ENCODE assay signal across 9 cellular contexts in the genomic region with DNA sequence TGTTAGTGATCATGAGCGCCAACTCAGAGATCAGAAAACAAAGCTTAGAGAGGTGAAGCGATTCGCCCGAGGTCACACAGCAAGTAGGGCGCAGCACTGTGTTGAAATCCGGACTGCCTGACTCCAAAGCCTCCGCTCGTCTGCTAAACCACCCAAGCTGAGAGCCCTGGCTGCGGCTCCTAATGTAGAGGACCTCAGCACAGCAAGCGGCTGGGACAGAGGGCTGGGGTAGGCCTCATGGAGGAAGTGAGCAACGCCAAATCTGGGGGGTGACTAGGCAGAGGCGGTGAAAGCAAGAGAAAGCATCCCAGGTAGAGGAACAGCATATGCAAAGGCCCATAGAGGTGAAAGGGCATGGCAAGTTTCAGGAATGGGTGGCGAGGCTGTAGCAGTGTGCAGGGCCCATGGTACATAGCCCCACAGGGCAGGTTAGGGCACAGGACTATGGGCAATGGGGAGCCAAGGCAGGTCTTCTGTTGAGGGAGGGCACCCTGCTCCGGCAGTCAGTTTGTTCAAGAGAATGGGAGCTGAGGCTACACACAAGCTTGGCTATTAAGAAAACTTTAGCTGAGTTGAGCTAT. TPM values are rescaled to one million over a fixed set of nuclear protein-coding genes. Genes with fewer than 3 reads are reported as not detected.
DNase-seq lines count a peak whose midpoint lies in the region; ATAC-seq, FAIRE-seq and TF ChIP-seq lines count a peak whose summit lies in the region.
"Had no signal": no experiment of that assay in that cellular context is flagged by ENCODE, and none has a peak within 500 bp of the region (broad histone marks: within the 10 kb centered on the region; RNA-seq: fewer than 3 reads in every experiment).

No MANE protein-coding gene starts in this region.

- peak overlapping the region; percentile 95; the same call in 1 of the 2 replicates for H2BK15ac ChIP-seq in H1 (ENCODE audit: low read length)

- no peaks in the 10 kb centered on the region for H3K79me1 ChIP-seq in H1 (ENCODE audit: low read depth, low read length)

- TF ChIP-seq POLR2A in H1 (IDR thresholded peaks at IDR 0.05; ENCODE audit: control extremely low read depth in 1 of 2, low read depth in 2 of 2, low read length in 2 of 2) = no peak
- TF ChIP-seq POLR2A in thyroid gland (IDR thresholded peaks at IDR 0.05) = no peak

- ATAC-seq in activated CD8-positive, alpha-beta memory T cell treated with anti-CD3 and anti-CD28 coated beads, Interleukin-2, amount 10 ng/mL, durations not matched to agents 7 days and 5 days = no peak
- no peak for ATAC-seq in stimulated activated effector memory CD8-positive, alpha-beta T cell treated with anti-CD3 and anti-CD28 coated beads, Interleukin-12 subunit alpha, Interleukin-12 subunit beta, amount 100 ng/mL, for 72 hours

- peak overlapping the region; percentile 66 for H2AFZ ChIP-seq in OCI-LY1 (ENCODE audit: low read length)
- 0 out of 2 replicates have a peak overlapping the region, but pooled peaks have one; percentile 30 for H2AFZ ChIP-seq in H1 (ENCODE audit: low read length)

- H3K9me3 Mint-ChIP-seq in activated CD8-positive, alpha-beta memory T cell treated with anti-CD3 and anti-CD28 coated beads, Interleukin-2, amount 10 ng/mL, durations not matched to agents 7 days and 5 days (ENCODE audit: low read depth) = no peaks in the 10 kb centered on the region
- no peaks in the 10 kb centered on the region for H3K9me3 Mint-ChIP-seq in stimulated activated effector memory CD8-positive, alpha-beta T cell treated with anti-CD3 and anti-CD28 coated beads, Interleukin-12 subunit alpha, Interleukin-12 subunit beta, amount 100 ng/mL, for 72 hours

- FAIRE-seq in H1 (lab: Jason Lieb, UNC) = no peak

- WGBS in H1 (ENCODE audit: extremely low coverage in 1 of 2, insufficient coverage in 1 of 2, insufficient read length in 1 of 2, insufficient replicate concordance in 2 of 2, low coverage in 1 of 2, low lambda C conversion rate in 2 of 2, missing lambda C conversion rate in 1 of 2), 2 experiments = 84% methylated on average over 14 of the region's 14 CpGs; no CpG with 5 or more reads in 1 of the 2 experiments
- 76 to 78% methylated on average over 14 of the region's 14 CpGs for WGBS in thyroid gland, 2 donors

- H3K9me3 ChIP-seq in OCI-LY1 (ENCODE audit: low read length) (no peaks in the 10 kb centered on the region), H1 (ENCODE audit: insufficient read depth in 2 of 2, low read depth in 1 of 2, low read length in 1 of 2) (no peaks in the 10 kb centered on the region), thyroid gland (no peaks in the 10 kb centered on the region)

- TF ChIP-seq RAD21 in H1 (IDR thresholded peaks at IDR 0.05 in 1 of 2, conservative IDR thresholded peaks at IDR 0.05 in 1 of 2; ENCODE audit: low read depth in 2 of 2, low read length in 2 of 2) = no peak

- TF ChIP-seq CTCF in OCI-LY1 (IDR thresholded peaks at IDR 0.05; ENCODE audit: low read length) (no peak), H1 (IDR thresholded peaks at IDR 0.05; ENCODE audit: control extremely low read depth in 1 of 3, insufficient read depth in 1 of 3, low read depth in 1 of 3, low read length in 3 of 3) (no peak), thyroid gland (IDR thresholded peaks at IDR 0.05) (no peak)

- no peak overlapping the region for H2BK5ac ChIP-seq in H1 (ENCODE audit: low read depth, low read length)

- H2BK12ac ChIP-seq in H1 (ENCODE audit: low read depth, low read length) = no peak overlapping the region

- no peaks in the 10 kb centered on the region for H3K9me2 ChIP-seq in OCI-LY1 (ENCODE audit: low read depth, low read length)

- H4K5ac ChIP-seq in H1 (ENCODE audit: insufficient read length, low read depth, low read length) = no peak overlapping the region

- no peak overlapping the region for H3K27ac Mint-ChIP-seq in activated CD8-positive, alpha-beta memory T cell treated with anti-CD3 and anti-CD28 coated beads, Interleukin-2, amount 10 ng/mL, durations not matched to agents 7 days and 5 days
- peak overlapping the region; percentile 49 for H3K27ac Mint-ChIP-seq in stimulated activated effector memory CD8-positive, alpha-beta T cell treated with anti-CD3 and anti-CD28 coated beads, Interleukin-12 subunit alpha, Interleukin-12 subunit beta, amount 100 ng/mL, for 72 hours

- H3K18ac ChIP-seq in H1 (ENCODE audit: extremely low read depth, low read length) = no peak overlapping the region

- no peaks in the 10 kb centered on the region for H3K36me3 Mint-ChIP-seq in activated CD8-positive, alpha-beta memory T cell treated with anti-CD3 and anti-CD28 coated beads, Interleukin-2, amount 10 ng/mL, durations not matched to agents 7 days and 5 days
- peaks cover 4% of the 10 kb centered on the region for H3K36me3 Mint-ChIP-seq in stimulated activated effector memory CD8-positive, alpha-beta T cell treated with anti-CD3 and anti-CD28 coated beads, Interleukin-12 subunit alpha, Interleukin-12 subunit beta, amount 100 ng/mL, for 72 hours

- no peak overlapping the region for H3K56ac ChIP-seq in H1 (replicated peaks; ENCODE audit: insufficient read length, low read depth, low read length)

- no peak overlapping the region for H3K14ac ChIP-seq in H1 (ENCODE audit: insufficient read length)

- H3K4ac ChIP-seq in H1 (replicated peaks; ENCODE audit: insufficient read length, low read depth, low read length) = no peak overlapping the region

- no peaks in the 10 kb centered on the region for H4K20me1 ChIP-seq in OCI-LY1 (ENCODE audit: insufficient read depth, low read length)
- no peaks in the 10 kb centered on the region for H4K20me1 ChIP-seq in H1 (replicated peaks in 1 of 2; ENCODE audit: control insufficient read depth in 1 of 2, insufficient read depth in 2 of 2, low read length in 2 of 2)

- CTCF ChIA-PET in activated CD8-positive, alpha-beta memory T cell treated with anti-CD3 and anti-CD28 coated beads, Interleukin-2, amount 10 ng/mL, durations not matched to agents 7 days and 5 days (lab: Charles Lee) = interaction anchor here (0.8 to 2.7 kb wide), 8 partner anchors 14 to 252 kb away, joined by 3 to 12 read pairs (median 4); no protein-coding TSS in a partner anchor
- CTCF ChIA-PET in H1 (lab: Charles Lee; ENCODE audit: partially characterized antibody) = interaction anchor here (0.6 to 3.6 kb wide), 8 partner anchors 9 to 251 kb away, joined by 3 to 28 read pairs (median 6); no protein-coding TSS in a partner anchor

- peak overlapping the region; percentile 40 for H3K4me3 Mint-ChIP-seq in activated CD8-positive, alpha-beta memory T cell treated with anti-CD3 and anti-CD28 coated beads, Interleukin-2, amount 10 ng/mL, durations not matched to agents 7 days and 5 days
- H3K4me3 Mint-ChIP-seq in stimulated activated effector memory CD8-positive, alpha-beta T cell treated with anti-CD3 and anti-CD28 coated beads, Interleukin-12 subunit alpha, Interleukin-12 subunit beta, amount 100 ng/mL, for 72 hours = peak overlapping the region; percentile 63

- no peak for DNase-seq in activated CD8-positive, alpha-beta memory T cell treated with anti-CD3 and anti-CD28 coated beads, Interleukin-2, amount 10 ng/mL, durations not matched to agents 7 days and 5 days
- DNase-seq in activated CD8-positive, alpha-beta memory T cell treated with anti-CD3 and anti-CD28 coated beads for 24 hours = no peak
- no peak for DNase-seq in H1 (ENCODE audit: low read depth in 1 of 2, low spot score in 2 of 2)
- no peak for DNase-seq in stimulated activated effector memory CD8-positive, alpha-beta T cell treated with anti-CD3 and anti-CD28 coated beads, Interleukin-12 subunit alpha, Interleukin-12 subunit beta, amount 100 ng/mL, for 72 hours (ENCODE audit: low spot score in 2 of 2)
- no peak for DNase-seq in NCI-H128 (lab: John Stamatoyannopoulos, UW; ENCODE audit: unreplicated experiment)
- DNase-seq in NCI-H2029 treated with DMSO at 0.1 percent for 48 hours (lab: John Stamatoyannopoulos, UW) = no peak
- DNase-seq in thyroid gland = no peak

- TF ChIP-seq EP300 in H1 (IDR thresholded peaks at IDR 0.05; ENCODE audit: borderline replicate concordance in 1 of 2, low read depth in 2 of 2, low read length in 2 of 2) = no peak

- H3F3A ChIP-seq in OCI-LY1 (ENCODE audit: insufficient read depth, low read length) = no peaks in the 10 kb centered on the region

- H3K4me1 ChIP-seq in OCI-LY1 (ENCODE audit: insufficient read depth, low read length, severe bottlenecking) (peaks cover 15% of the 10 kb centered on the region), H1 (replicated peaks in 1 of 4; ENCODE audit: control insufficient read depth in 3 of 4, insufficient read depth in 4 of 4, low read length in 3 of 4) (peaks cover 7 to 16% (median 10%) of the 10 kb centered on the region in 4 experiments), thyroid gland (peaks cover 13 to 16% of the 10 kb centered on the region in 2 donors)
- H3K4me1 ChIP-seq: SJCRH30 had no signal

- H3K27me3 ChIP-seq in OCI-LY1 (ENCODE audit: insufficient read depth, low read length) (no peaks in the 10 kb centered on the region), H1 (replicated peaks in 1 of 4; ENCODE audit: control insufficient read depth in 3 of 4, extremely low read depth in 1 of 4, insufficient read depth in 3 of 4, low read length in 3 of 4) (peaks cover 1 to 21% (median 18%) of the 10 kb centered on the region in 4 experiments), thyroid gland (no peaks in the 10 kb centered on the region)
- H3K27me3 ChIP-seq: SJCRH30 had no signal

- H4K91ac ChIP-seq in H1 (replicated peaks; ENCODE audit: insufficient read length, low read length) = no peak overlapping the region

- POLR2A ChIA-PET in H1 (lab: Charles Lee; ENCODE audit: partially characterized antibody) = interaction anchor here (0.7 to 1.9 kb wide), 5 partner anchors 7 to 125 kb away, joined by 3 to 5 read pairs (median 4); no protein-coding TSS in a partner anchor

- peak overlapping the region; percentile 58; the same call in 1 of the 2 replicates for H2AK5ac ChIP-seq in H1 (ENCODE audit: low read depth, low read length)

- H3K9ac ChIP-seq in OCI-LY1 (ENCODE audit: low read length) (peak overlapping the region; percentile 37; the same call in 1 of the 2 replicates), H1 (replicated peaks in 1 of 4; ENCODE audit: extremely low read depth in 1 of 4, low read depth in 3 of 4, low read length in 3 of 4) (no peak overlapping the region)

- H3K79me2 ChIP-seq in OCI-LY1 (ENCODE audit: insufficient read depth, low read length) = no peaks in the 10 kb centered on the region
- no peaks in the 10 kb centered on the region for H3K79me2 ChIP-seq in H1 (ENCODE audit: control insufficient read depth in 1 of 2, insufficient read depth in 2 of 2, low read length in 2 of 2)

- H3K27me3 Mint-ChIP-seq in activated CD8-positive, alpha-beta memory T cell treated with anti-CD3 and anti-CD28 coated beads, Interleukin-2, amount 10 ng/mL, durations not matched to agents 7 days and 5 days = peaks cover 26% of the 10 kb centered on the region

- H3K36me3 ChIP-seq in OCI-LY1 (ENCODE audit: insufficient read depth, low read length) (no peaks in the 10 kb centered on the region), H1 (ENCODE audit: control insufficient read depth in 2 of 4, insufficient read depth in 4 of 4, low read length in 3 of 4) (no peaks in the 10 kb centered on the region), thyroid gland (no peaks in the 10 kb centered on the region)
- H3K36me3 ChIP-seq: SJCRH30 had no signal

- H3K27ac ChIP-seq in OCI-LY1 (ENCODE audit: low read depth, low read length, poor library complexity, severe bottlenecking) (no peak overlapping the region), H1 (ENCODE audit: low read depth, low read length) (no peak overlapping the region), thyroid gland (no peak overlapping the region)
- H3K27ac ChIP-seq: SJCRH30 had no signal

- no peak overlapping the region for H4K8ac ChIP-seq in H1 (ENCODE audit: extremely low read depth, insufficient read depth, low read length)

- H3K4me2 ChIP-seq in OCI-LY1 (ENCODE audit: low read length) (peak overlapping the region; percentile 69), H1 (ENCODE audit: insufficient read depth in 1 of 2, low read depth in 2 of 2, low read length in 2 of 2) (peak overlapping the region; percentile 90 to 94)

- H3K23ac ChIP-seq in H1 (ENCODE audit: insufficient read length) = no peak overlapping the region

- peaks cover 14% of the 10 kb centered on the region for H3K4me1 Mint-ChIP-seq in activated CD8-positive, alpha-beta memory T cell treated with anti-CD3 and anti-CD28 coated beads, Interleukin-2, amount 10 ng/mL, durations not matched to agents 7 days and 5 days
- peaks cover 15% of the 10 kb centered on the region for H3K4me1 Mint-ChIP-seq in stimulated activated effector memory CD8-positive, alpha-beta T cell treated with anti-CD3 and anti-CD28 coated beads, Interleukin-12 subunit alpha, Interleukin-12 subunit beta, amount 100 ng/mL, for 72 hours

- H2BK120ac ChIP-seq in H1 (replicated peaks; ENCODE audit: low read depth, low read length) = no peak overlapping the region

- peak overlapping the region; percentile 52 for H3K4me3 ChIP-seq in OCI-LY1 (ENCODE audit: low read depth, low read length, poor library complexity, severe bottlenecking)
- H3K4me3 ChIP-seq in H1 (ENCODE audit: extremely low read depth in 1 of 4, insufficient read depth in 2 of 4, low read depth in 3 of 4, low read length in 4 of 4) = peak overlapping the region in 1 of 4 experiments; percentile 62; a peak in 1 of 8 replicates
- no peak overlapping the region for H3K4me3 ChIP-seq in thyroid gland (replicated peaks in 1 of 3)
- H3K4me3 ChIP-seq: SJCRH30 had no signal

- H3K23me2 ChIP-seq in H1 (ENCODE audit: low read depth, low read length) = peaks cover 8% of the 10 kb centered on the region; the same call in 1 of the 2 replicates

- intact Hi-C loops in thyroid gland (cut with DNase I) = no loop called here

- no peak overlapping the region for H2BK20ac ChIP-seq in H1 (ENCODE audit: low read length)

RNA-seq across cellular contexts. Expression of a gene that starts 0.8 kb away (rescaled TPM):
- under 1 TPM in 1 of 2 experiments, not detected in 1; 0.12 TPM for total RNA-seq in activated CD8-positive, alpha-beta memory T cell treated with anti-CD3 and anti-CD28 coated beads, Interleukin-2, amount 10 ng/mL, durations not matched to agents 7 days and 5 days
- 2.0 and 2.4 TPM in 2 replicates for total RNA-seq in H1 (2021; fragmentation: NEBNext Ultra II Directional; extraction: Animal tissue kit (Norgen Biotek cat#: 25700))
- polyA plus RNA-seq in H1 (2011; rRNA removed) = 0.77 and 1.2 TPM in 2 replicates
- 0.94 TPM for polyA plus RNA-seq in H1 (2011; cell fraction: cytosol; rRNA removed)
- 1.2 TPM for polyA plus RNA-seq in H1 (2011; cell fraction: nucleus; rRNA removed)
- 1.1 to 1.6 TPM (median 1.2 TPM) in 4 replicates for polyA plus RNA-seq in H1 (2012, experiment 1 of 2)
- 0.60 TPM for polyA plus RNA-seq in H1 (2012, experiment 2 of 2)
- 1.4 TPM for polyA plus RNA-seq in H1 (2013, experiment 1 of 2)
- 1.6 TPM for polyA plus RNA-seq in H1 (2013, experiment 2 of 2)
- 1.00 and 1.1 TPM in 2 replicates for polyA minus RNA-seq in H1 (2011; rRNA and poly(A)+ RNA removed)
- polyA minus RNA-seq in H1 (2011; cell fraction: cytosol; rRNA and poly(A)+ RNA removed) = 0.73 TPM
- 2.2 TPM for polyA minus RNA-seq in H1 (2011; cell fraction: nucleus; rRNA and poly(A)+ RNA removed)
- 1 to 10 TPM in 1 of 4 donors, under 1 TPM in 3; 0.40 to 2.5 (median 0.57) TPM for total RNA-seq in thyroid gland

RNA-seq across cellular contexts. Expression of a gene that starts 6.4 kb away (rescaled TPM):
- total RNA-seq in activated CD8-positive, alpha-beta memory T cell treated with anti-CD3 and anti-CD28 coated beads, Interleukin-2, amount 10 ng/mL, durations not matched to agents 7 days and 5 days = under 1 TPM; 0.09 to 0.12 TPM
- total RNA-seq in H1 (2021; fragmentation: NEBNext Ultra II Directional; extraction: Animal tissue kit (Norgen Biotek cat#: 25700)) = 0.37 and 0.44 TPM in 2 replicates
- polyA plus RNA-seq in H1 (2011; rRNA removed) = 0.14 and 0.30 TPM in 2 replicates
- 0.18 TPM for polyA plus RNA-seq in H1 (2011; cell fraction: cytosol; rRNA removed)
- 0.40 TPM for polyA plus RNA-seq in H1 (2011; cell fraction: nucleus; rRNA removed)
- polyA plus RNA-seq in H1 (2012, experiment 1 of 2) = 0.08 to 0.13 TPM in 2 of 4 replicates, not detected in the others
- polyA plus RNA-seq in H1 (2012, experiment 2 of 2) = 0.10 TPM
- polyA plus RNA-seq in H1 (2013, experiment 1 of 2) = 0.02 TPM
- polyA plus RNA-seq in H1 (2013, experiment 2 of 2) = 0.07 TPM
- polyA minus RNA-seq in H1 (2011; rRNA and poly(A)+ RNA removed) = 0.32 and 0.41 TPM in 2 replicates
- not detected for polyA minus RNA-seq in H1 (2011; cell fraction: cytosol; rRNA and poly(A)+ RNA removed)
- polyA minus RNA-seq in H1 (2011; cell fraction: nucleus; rRNA and poly(A)+ RNA removed) = 0.20 TPM
- total RNA-seq in thyroid gland = 10 to 100 TPM in 2 of 4 donors, 1 to 10 TPM in 2; 3.6 to 16.8 (median 9.9) TPM
